In the genomic region with DNA sequence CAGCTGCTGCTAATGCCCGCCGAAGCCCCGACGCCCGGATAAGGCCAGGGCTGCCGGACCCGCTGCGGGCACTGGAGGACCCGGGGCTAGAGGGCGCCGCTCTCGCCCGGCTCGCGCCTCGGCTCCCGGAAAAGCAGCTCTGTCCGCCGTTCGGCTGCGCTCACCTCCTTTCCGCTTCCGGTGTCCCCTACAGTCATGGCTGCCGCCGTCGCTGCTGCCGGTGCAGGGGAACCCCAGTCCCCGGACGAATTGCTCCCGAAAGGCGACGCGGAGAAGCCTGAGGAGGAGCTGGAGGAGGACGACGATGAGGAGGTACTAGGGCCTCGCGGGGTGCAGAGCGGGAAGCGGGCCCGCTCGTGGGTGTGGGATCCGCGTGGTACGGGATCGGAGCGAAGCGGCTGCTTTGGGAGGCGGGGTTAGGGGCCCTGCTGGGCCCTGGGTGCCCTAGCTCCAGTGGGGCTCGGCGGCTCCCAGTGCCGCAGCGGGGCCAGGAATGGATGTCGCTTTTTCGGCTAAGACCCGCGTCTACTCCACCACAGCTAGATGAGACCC, we compare ENCODE assay signal across 1 cellular context.
TF ChIP-seq lines count a peak whose summit lies in the region.

Gene TOMM22 (plus strand): TSS at position 174 of the 552 bp plus-strand sequence. CDS start 22 bp downstream, at position 196.

TF ChIP-seq in K562, 482 proteins besides CTCF, POLR2A, EP300 and RAD21 (continued from another document and continues in another):
- TF ChIP-seq ZBTB40 (IDR thresholded peaks at IDR 0.05) = peak; percentile 98
- TF ChIP-seq ZBTB40 (CRISPR knock-in tag; IDR thresholded peaks at IDR 0.05) = no peak
- TF ChIP-seq NR2C1 (IDR thresholded peaks at IDR 0.05) = peak; percentile 89
- TF ChIP-seq NR2C1 (tag; IDR thresholded peaks at IDR 0.05) = peak; percentile 93
- no peak for TF ChIP-seq MTA2 (IDR thresholded peaks at IDR 0.05; ENCODE audit: low read depth)
- TF ChIP-seq USF2 (CRISPR knock-in tag; IDR thresholded peaks at IDR 0.05) = no peak
- TF ChIP-seq ZNF398 (CRISPR knock-in tag; IDR thresholded peaks at IDR 0.05) = no peak
- TF ChIP-seq RBBP5 (IDR thresholded peaks at IDR 0.05; ENCODE audit: borderline replicate concordance, insufficient read depth, low read length, poor library complexity, severe bottlenecking) = peak; percentile 99
- TF ChIP-seq FOXJ2 (tag; IDR thresholded peaks at IDR 0.05) = no peak
- TF ChIP-seq PHB (CRISPR knock-in tag; IDR thresholded peaks at IDR 0.05) = no peak
- TF ChIP-seq, protein P1, sequence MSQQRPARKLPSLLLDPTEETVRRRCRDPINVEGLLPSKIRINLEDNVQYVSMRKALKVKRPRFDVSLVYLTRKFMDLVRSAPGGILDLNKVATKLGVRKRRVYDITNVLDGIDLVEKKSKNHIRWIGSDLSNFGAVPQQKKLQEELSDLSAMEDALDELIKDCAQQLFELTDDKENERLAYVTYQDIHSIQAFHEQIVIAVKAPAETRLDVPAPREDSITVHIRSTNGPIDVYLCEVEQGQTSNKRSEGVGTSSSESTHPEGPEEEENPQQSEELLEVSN (IDR thresholded peaks at IDR 0.05; ENCODE audit: borderline replicate concordance in 1 of 2, extremely low read depth in 1 of 2, insufficient read depth in 1 of 2, insufficient read length in 1 of 2, low read depth in 1 of 2, low read length in 1 of 2, poor library complexity in 1 of 2, severe bottlenecking in 1 of 2) = peak; percentile 17 to 35
- TF ChIP-seq KHSRP (IDR thresholded peaks at IDR 0.05) = no peak
- 0 out of 2 replicates have a peak, but pooled peaks have one; percentile 52 for TF ChIP-seq GATAD2A (IDR thresholded peaks at IDR 0.05)
- TF ChIP-seq L3MBTL2 (IDR thresholded peaks at IDR 0.05) = peak; percentile 17; the same call in 1 of the 2 replicates
- 0 out of 4 replicates have a peak, but pooled peaks of 1 of the 2 experiments have one; percentile 27 for TF ChIP-seq TRIM24 (IDR thresholded peaks at IDR 0.05)
- no peak for TF ChIP-seq SNRNP70 (optimal IDR thresholded peaks at IDR 0.05; ENCODE audit: low read depth, low read length)
- TF ChIP-seq CREM (IDR thresholded peaks at IDR 0.05; ENCODE audit: low read depth) = peak; percentile 76
- peak; percentile 18; the same call in 1 of the 2 replicates for TF ChIP-seq NFIC (IDR thresholded peaks at IDR 0.05)
- peak; percentile 31 for TF ChIP-seq RBM22 (IDR thresholded peaks at IDR 0.05; ENCODE audit: low read depth, low read length, poor library complexity, severe bottlenecking)
- TF ChIP-seq ZNF57 (CRISPR knock-in tag; IDR thresholded peaks at IDR 0.05) = no peak
- no peak for TF ChIP-seq SMARCB1 (IDR thresholded peaks at IDR 0.05; ENCODE audit: insufficient read length, low read depth)
- TF ChIP-seq, protein P2, sequence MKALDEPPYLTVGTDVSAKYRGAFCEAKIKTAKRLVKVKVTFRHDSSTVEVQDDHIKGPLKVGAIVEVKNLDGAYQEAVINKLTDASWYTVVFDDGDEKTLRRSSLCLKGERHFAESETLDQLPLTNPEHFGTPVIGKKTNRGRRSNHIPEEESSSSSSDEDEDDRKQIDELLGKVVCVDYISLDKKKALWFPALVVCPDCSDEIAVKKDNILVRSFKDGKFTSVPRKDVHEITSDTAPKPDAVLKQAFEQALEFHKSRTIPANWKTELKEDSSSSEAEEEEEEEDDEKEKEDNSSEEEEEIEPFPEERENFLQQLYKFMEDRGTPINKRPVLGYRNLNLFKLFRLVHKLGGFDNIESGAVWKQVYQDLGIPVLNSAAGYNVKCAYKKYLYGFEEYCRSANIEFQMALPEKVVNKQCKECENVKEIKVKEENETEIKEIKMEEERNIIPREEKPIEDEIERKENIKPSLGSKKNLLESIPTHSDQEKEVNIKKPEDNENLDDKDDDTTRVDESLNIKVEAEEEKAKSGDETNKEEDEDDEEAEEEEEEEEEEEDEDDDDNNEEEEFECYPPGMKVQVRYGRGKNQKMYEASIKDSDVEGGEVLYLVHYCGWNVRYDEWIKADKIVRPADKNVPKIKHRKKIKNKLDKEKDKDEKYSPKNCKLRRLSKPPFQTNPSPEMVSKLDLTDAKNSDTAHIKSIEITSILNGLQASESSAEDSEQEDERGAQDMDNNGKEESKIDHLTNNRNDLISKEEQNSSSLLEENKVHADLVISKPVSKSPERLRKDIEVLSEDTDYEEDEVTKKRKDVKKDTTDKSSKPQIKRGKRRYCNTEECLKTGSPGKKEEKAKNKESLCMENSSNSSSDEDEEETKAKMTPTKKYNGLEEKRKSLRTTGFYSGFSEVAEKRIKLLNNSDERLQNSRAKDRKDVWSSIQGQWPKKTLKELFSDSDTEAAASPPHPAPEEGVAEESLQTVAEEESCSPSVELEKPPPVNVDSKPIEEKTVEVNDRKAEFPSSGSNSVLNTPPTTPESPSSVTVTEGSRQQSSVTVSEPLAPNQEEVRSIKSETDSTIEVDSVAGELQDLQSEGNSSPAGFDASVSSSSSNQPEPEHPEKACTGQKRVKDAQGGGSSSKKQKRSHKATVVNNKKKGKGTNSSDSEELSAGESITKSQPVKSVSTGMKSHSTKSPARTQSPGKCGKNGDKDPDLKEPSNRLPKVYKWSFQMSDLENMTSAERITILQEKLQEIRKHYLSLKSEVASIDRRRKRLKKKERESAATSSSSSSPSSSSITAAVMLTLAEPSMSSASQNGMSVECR (CRISPR knock-in tag; IDR thresholded peaks at IDR 0.05) = peak; percentile 95
- TF ChIP-seq TAF7 (tag; IDR thresholded peaks at IDR 0.05) = peak; percentile 80
- TF ChIP-seq TFAP4 (CRISPR knock-in tag; IDR thresholded peaks at IDR 0.05; ENCODE audit: borderline replicate concordance) = peak; percentile 78
- no peak for TF ChIP-seq SRSF7 (optimal IDR thresholded peaks at IDR 0.05; ENCODE audit: low read depth, low read length)
- TF ChIP-seq POU5F1 (IDR thresholded peaks at IDR 0.05; ENCODE audit: borderline replicate concordance, low read depth, low read length, partially characterized antibody) = no peak
- 0 out of 2 replicates have a peak, but pooled peaks have one; percentile 33 for TF ChIP-seq AFF4 (CRISPR knock-in tag; IDR thresholded peaks at IDR 0.05)
- TF ChIP-seq FOXK1 (CRISPR knock-in tag; IDR thresholded peaks at IDR 0.05; ENCODE audit: borderline replicate concordance) = no peak
- TF ChIP-seq, protein P3, sequence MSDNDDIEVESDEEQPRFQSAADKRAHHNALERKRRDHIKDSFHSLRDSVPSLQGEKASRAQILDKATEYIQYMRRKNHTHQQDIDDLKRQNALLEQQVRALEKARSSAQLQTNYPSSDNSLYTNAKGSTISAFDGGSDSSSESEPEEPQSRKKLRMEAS (CRISPR knock-in tag; IDR thresholded peaks at IDR 0.05) = peak; percentile 89
- peak; percentile 24 to 33; a peak in 1 of 4 replicates for TF ChIP-seq FOXK2 (conservative IDR thresholded peaks at IDR 0.05 in 1 of 2, IDR thresholded peaks at IDR 0.05 in 1 of 2; ENCODE audit: low read depth in 2 of 2)
- no peak for TF ChIP-seq CBFA2T3 (IDR thresholded peaks at IDR 0.05)
- no peak for TF ChIP-seq SRF (CRISPR knock-in tag; IDR thresholded peaks at IDR 0.05)
- TF ChIP-seq SMAD4 (CRISPR knock-in tag; conservative IDR thresholded peaks at IDR 0.05) = 0 out of 2 replicates have a peak, but pooled peaks have one; percentile 32
